Comparison of ENCODE assay signal across 8 cellular contexts in the genomic region with DNA sequence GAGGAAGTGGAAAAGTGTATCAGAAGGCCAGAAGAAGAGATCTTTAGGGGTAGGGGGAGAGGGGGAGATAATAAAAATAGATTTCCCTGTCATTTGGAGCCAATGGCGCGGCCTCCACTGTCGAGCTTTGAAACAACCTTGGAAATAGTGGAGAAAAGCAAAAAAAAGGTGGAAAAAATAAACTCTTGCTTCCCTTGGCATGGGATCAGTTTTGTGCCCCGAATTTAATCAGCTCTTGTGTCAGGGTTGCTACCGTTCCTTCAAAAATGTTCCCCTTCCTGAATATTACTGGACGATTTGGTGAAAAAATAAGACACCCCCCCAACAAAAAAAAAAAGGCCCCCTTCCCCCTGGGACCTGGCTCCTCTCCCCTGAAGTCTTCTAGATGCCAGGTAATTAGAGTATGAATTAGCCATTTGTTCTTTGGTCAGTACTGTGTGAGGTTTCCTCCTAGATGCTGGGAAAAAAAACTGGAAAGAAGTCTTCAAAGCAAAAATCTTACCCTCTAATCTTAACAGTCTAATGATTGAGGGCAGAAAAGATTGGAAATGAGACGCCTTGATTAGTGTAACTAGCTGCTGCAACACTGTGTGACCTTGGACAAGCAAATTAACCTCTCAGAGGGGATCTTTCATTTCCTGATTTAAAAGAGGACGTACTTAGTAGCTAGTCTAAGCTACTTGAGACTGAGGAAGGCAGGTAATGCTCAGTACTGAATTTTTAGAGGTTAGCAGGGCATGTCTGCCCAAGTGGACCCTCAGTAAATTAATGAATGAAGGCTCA. TPM values are rescaled to one million over a fixed set of nuclear protein-coding genes. Genes with fewer than 3 reads are reported as not detected.
DNase-seq lines count a peak whose midpoint lies in the region; ATAC-seq and TF ChIP-seq lines count a peak whose summit lies in the region.

No MANE protein-coding gene starts in this region.

- CTCF ChIA-PET in WTC11 (lab: Charles Lee), result interaction anchor here (0.7 to 2.9 kb wide), 15 partner anchors 13 to 765 kb away, joined by 3 to 20 read pairs (median 4); partner anchors contain the start of genes PHF20 and SCAND1

- H3K4me3 Mint-ChIP-seq in activated T-cell treated with anti-CD3 and anti-CD28 coated beads, Interleukin-2, amount 50 U/mL, for 72 hours, result peak overlapping the region; percentile 99 to 100
- H3K4me3 Mint-ChIP-seq in WTC11, result peak overlapping the region; percentile 98

- no peaks in the 10 kb centered on the region for H3K27me3 ChIP-seq in prostate gland (replicated peaks; ENCODE audit: insufficient read depth)

- no peaks in the 10 kb centered on the region for H3K9me3 ChIP-seq in prostate gland

- H3K36me3 ChIP-seq in prostate gland, result no peaks in the 10 kb centered on the region

- H3K4me1 Mint-ChIP-seq in activated T-cell treated with anti-CD3 and anti-CD28 coated beads, Interleukin-2, amount 50 U/mL, for 72 hours (ENCODE audit: low read depth), result peaks cover 48% of the 10 kb centered on the region
- peaks cover 29% of the 10 kb centered on the region for H3K4me1 Mint-ChIP-seq in WTC11

- no peaks in the 10 kb centered on the region for H3K9me3 Mint-ChIP-seq in activated T-cell treated with anti-CD3 and anti-CD28 coated beads, Interleukin-2, amount 50 U/mL, for 72 hours
- H3K9me3 Mint-ChIP-seq in WTC11, result peaks cover 4% of the 10 kb centered on the region; the same call in 1 of the 2 replicates

- H3K36me3 Mint-ChIP-seq in activated T-cell treated with anti-CD3 and anti-CD28 coated beads, Interleukin-2, amount 50 U/mL, for 72 hours (ENCODE audit: insufficient read depth in 2 of 2), result peaks cover 26 to 46% of the 10 kb centered on the region in 2 donors
- peaks cover 35% of the 10 kb centered on the region for H3K36me3 Mint-ChIP-seq in WTC11

- H3K27me3 Mint-ChIP-seq in activated T-cell treated with anti-CD3 and anti-CD28 coated beads, Interleukin-2, amount 50 U/mL, for 72 hours (ENCODE audit: low read depth), result no peaks in the 10 kb centered on the region
- no peaks in the 10 kb centered on the region for H3K27me3 Mint-ChIP-seq in WTC11 (ENCODE audit: low read depth)

- POLR2A ChIA-PET in WTC11 (lab: Charles Lee), result interaction anchor here (0.5 to 2.2 kb wide), 36 partner anchors 8 to 448 kb away, joined by 3 to 44 read pairs (median 6); partner anchors contain the start of genes CEP250, ERGIC3, NFS1 and PHF20

- peaks cover 6% of the 10 kb centered on the region for H3K4me1 ChIP-seq in prostate gland (replicated peaks)

- H3K27ac Mint-ChIP-seq in activated T-cell treated with anti-CD3 and anti-CD28 coated beads, Interleukin-2, amount 50 U/mL, for 72 hours, result peak overlapping the region; percentile 100
- H3K27ac Mint-ChIP-seq in WTC11, result peak overlapping the region; percentile 100

- H3K4me3 ChIP-seq in prostate gland, result peak overlapping the region; percentile 47 to 71

- TF ChIP-seq POLR2A in prostate gland (IDR thresholded peaks at IDR 0.05), result no peak

- TF ChIP-seq CTCF in WTC11 (IDR thresholded peaks at IDR 0.05) (no peak), prostate gland (IDR thresholded peaks at IDR 0.05) (no peak)

- no peak for DNase-seq in activated T-cell treated with anti-CD3 and anti-CD28 coated beads, Interleukin-2, amount 50 U/mL, for 72 hours
- DNase-seq in activated T-cell treated with anti-CD3 and anti-CD28 coated beads for 4 hours (no peak), NCI-H2081 (lab: John Stamatoyannopoulos, UW) (peak; percentile 7 to 59), WTC11 (ENCODE audit: low spot score) (no peak), germinal center (ENCODE audit: low spot score) (peak; percentile 72), prostate gland (ENCODE audit: low spot score) (no peak)
- no peak for DNase-seq in stimulated activated naive CD4-positive, alpha-beta T cell treated with Interleukin-2 at 50 U/mL for 16 hours (lab: John Stamatoyannopoulos, UW)

- intact Hi-C loops in prostate gland (cut with DNase I), result loop anchor here (2.0 to 5.0 kb wide), 2 partner anchors 26 to 139 kb away; no protein-coding TSS in a partner anchor

- H3K27ac ChIP-seq in prostate gland, result peak overlapping the region; percentile 94 to 98

- no peak for ATAC-seq in activated T-cell treated with anti-CD3 and anti-CD28 coated beads, Interleukin-2, amount 50 U/mL, for 72 hours (replicated peaks in 1 of 2)
- ATAC-seq in WTC11 (no peak), GM18517 (IDR thresholded peaks at IDR 0.05; ENCODE audit: unreplicated experiment) (no peak)

- WGBS in prostate gland, result 3% methylated on average over 8 of the region's 8 CpGs

TF ChIP-seq in WTC11, 78 proteins besides CTCF, POLR2A, EP300 and RAD21:
- TF ChIP-seq, protein P1, sequence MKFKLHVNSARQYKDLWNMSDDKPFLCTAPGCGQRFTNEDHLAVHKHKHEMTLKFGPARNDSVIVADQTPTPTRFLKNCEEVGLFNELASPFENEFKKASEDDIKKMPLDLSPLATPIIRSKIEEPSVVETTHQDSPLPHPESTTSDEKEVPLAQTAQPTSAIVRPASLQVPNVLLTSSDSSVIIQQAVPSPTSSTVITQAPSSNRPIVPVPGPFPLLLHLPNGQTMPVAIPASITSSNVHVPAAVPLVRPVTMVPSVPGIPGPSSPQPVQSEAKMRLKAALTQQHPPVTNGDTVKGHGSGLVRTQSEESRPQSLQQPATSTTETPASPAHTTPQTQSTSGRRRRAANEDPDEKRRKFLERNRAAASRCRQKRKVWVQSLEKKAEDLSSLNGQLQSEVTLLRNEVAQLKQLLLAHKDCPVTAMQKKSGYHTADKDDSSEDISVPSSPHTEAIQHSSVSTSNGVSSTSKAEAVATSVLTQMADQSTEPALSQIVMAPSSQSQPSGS (CRISPR knock-in tag; IDR thresholded peaks at IDR 0.05; ENCODE audit: borderline replicate concordance, low read depth), result no peak
- TF ChIP-seq SMAD3 (CRISPR knock-in tag; IDR thresholded peaks at IDR 0.05; ENCODE audit: borderline replicate concordance), result 0 out of 2 replicates have a peak, but pooled peaks have one; percentile 8

RNA-seq across cellular contexts. Expression of gene RBM39, which starts 0.9 kb away (rescaled TPM):
- total RNA-seq in activated T-cell treated with anti-CD3 and anti-CD28 coated beads, Interleukin-2, amount 50 U/mL, for 72 hours, result 100 to 1,000 TPM; 431 to 525 TPM
- total RNA-seq in WTC11 (2021) (221 to 231 TPM (median 223 TPM) in 3 replicates), prostate gland (100 to 1,000 TPM; 228 to 235 TPM)

RNA-seq across cellular contexts. Expression of gene PHF20, which starts 28.9 kb away (rescaled TPM):
- 10 to 100 TPM; 68.1 to 68.6 TPM for total RNA-seq in activated T-cell treated with anti-CD3 and anti-CD28 coated beads, Interleukin-2, amount 50 U/mL, for 72 hours
- 65.8 to 70.0 TPM (median 66.8 TPM) in 3 replicates for total RNA-seq in WTC11 (2021)
- total RNA-seq in prostate gland, result 10 to 100 TPM; 34.7 to 61.1 TPM

RNA-seq across cellular contexts. Expression of gene ROMO1, which starts 43.7 kb away (rescaled TPM):
- total RNA-seq in activated T-cell treated with anti-CD3 and anti-CD28 coated beads, Interleukin-2, amount 50 U/mL, for 72 hours, result 10 to 100 TPM; 51.4 to 53.8 TPM
- total RNA-seq in WTC11 (2021) (213 to 249 TPM (median 245 TPM) in 3 replicates), prostate gland (100 to 1,000 TPM; 249 to 320 TPM)

RNA-seq across cellular contexts. Expression of gene NFS1, which starts 43.8 kb away (rescaled TPM):
- 10 to 100 TPM; 43.3 to 46.0 TPM for total RNA-seq in activated T-cell treated with anti-CD3 and anti-CD28 coated beads, Interleukin-2, amount 50 U/mL, for 72 hours
- total RNA-seq in WTC11 (2021) (36.1 to 39.8 TPM (median 36.8 TPM) in 3 replicates), prostate gland (10 to 100 TPM; 41.2 to 56.7 TPM)

Comparison
In these comparisons a context has a peak if more than half of its experiments do, and no peak if none do; other contexts are left out.
1. DNase-seq: peak in NCI-H2081 (2 of 2) and germinal center (single experiment); none in activated T-cell treated with anti-CD3 and anti-CD28 coated beads, Interleukin-2, amount 50 U/mL, for 72 hours (0 of 2), activated T-cell treated with anti-CD3 and anti-CD28 coated beads for 4 hours (single experiment), WTC11 (single experiment), prostate gland (single experiment) and stimulated activated naive CD4-positive, alpha-beta T cell treated with Interleukin-2 at 50 U/mL for 16 hours (single experiment).